In the genomic region with DNA sequence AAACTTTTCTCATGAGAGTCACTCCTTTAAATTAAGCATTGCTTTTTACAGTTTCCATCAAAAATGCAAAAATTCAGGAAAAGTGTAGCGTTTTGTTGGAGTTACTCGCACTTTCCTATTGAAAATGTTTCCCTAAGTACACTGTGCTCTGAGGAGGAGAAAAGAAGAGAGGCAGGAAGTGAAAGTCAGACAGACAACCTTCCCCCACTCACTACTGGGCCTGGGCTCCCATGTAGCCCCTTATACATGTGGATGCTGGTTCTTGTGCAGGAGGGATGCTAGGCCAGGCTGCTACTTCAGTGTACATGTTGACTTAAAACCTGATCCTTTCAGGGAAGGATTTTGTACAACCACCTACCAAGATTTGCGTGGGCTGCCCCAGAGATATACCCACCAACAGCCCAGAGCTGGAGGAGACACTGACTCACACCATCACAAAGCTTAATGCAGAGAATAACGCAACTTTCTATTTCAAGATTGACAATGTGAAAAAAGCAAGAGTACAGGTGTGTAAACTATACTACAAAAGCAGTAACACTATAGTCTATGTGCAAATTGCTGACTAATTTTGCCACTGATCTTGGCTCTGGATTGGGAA, we compare ENCODE assay signal across 30 cellular contexts. TPM values are rescaled to one million over a fixed set of nuclear protein-coding genes. Genes with fewer than 3 reads are reported as not detected.
DNase-seq lines count a peak whose midpoint lies in the region; ATAC-seq and TF ChIP-seq lines count a peak whose summit lies in the region.
"Had no signal": no experiment of that assay in that cellular context is flagged by ENCODE, and none has a peak within 500 bp of the region (broad histone marks: within the 10 kb centered on the region; RNA-seq: fewer than 3 reads in every experiment).

No MANE protein-coding gene starts in this region.

- POLR2A ChIA-PET in HEK293 (lab: Yijun Ruan, JAX), result no interaction called here

- H3K9me3 ChIP-seq in HEK293 (ENCODE audit: control insufficient read depth, insufficient read depth, low read depth, low read length), result no peaks in the 10 kb centered on the region
- H3K9me3 ChIP-seq: adrenal gland, SK-N-SH, tibial artery had no signal

- no peak overlapping the region for H3K27ac Mint-ChIP-seq in activated T-helper 17 cell treated with anti-CD3 and anti-CD28 coated beads, Interleukin-2, amount 50 U/mL, for 72 hours
- H3K27ac Mint-ChIP-seq: activated CD8-positive, alpha-beta memory T cell treated with anti-CD3 and anti-CD28 coated beads, Interleukin-2, amount 10 ng/mL, durations not matched to agents 7 days and 5 days; CD4-positive, CD25-positive, alpha-beta regulatory T cell; dendritic cell treated with granulocyte-macrophage colony-stimulating factor and Interleukin-4, amounts not matched to agents 40 ng/mL and 50 ng/mL, for 4 days; immature natural killer cell; nephron had no signal

- no peaks in the 10 kb centered on the region for H3K36me3 Mint-ChIP-seq in activated T-helper 17 cell treated with anti-CD3 and anti-CD28 coated beads, Interleukin-2, amount 50 U/mL, for 72 hours (ENCODE audit: low read depth)
- H3K36me3 Mint-ChIP-seq: activated CD8-positive, alpha-beta memory T cell treated with anti-CD3 and anti-CD28 coated beads, Interleukin-2, amount 10 ng/mL, durations not matched to agents 7 days and 5 days; immature natural killer cell had no signal

- H3K36me3 ChIP-seq in HEK293 (ENCODE audit: control insufficient read depth in 2 of 2, insufficient read depth in 1 of 2, low read length in 2 of 2), result no peaks in the 10 kb centered on the region
- H3K36me3 ChIP-seq: adrenal gland, tibial artery had no signal

- H3K27ac ChIP-seq in HEK293 (ENCODE audit: extremely low read depth, low read depth, low read length), result no peak overlapping the region
- H3K27ac ChIP-seq: adrenal gland, tibial artery had no signal

- TF ChIP-seq CTCF in HEK293 (tag by site-specific recombination; IDR thresholded peaks at IDR 0.05), result no peak

- H3K4me3 ChIP-seq in HEK293 (ENCODE audit: low read depth, low read length), result no peak overlapping the region
- H3K4me3 ChIP-seq: adrenal gland, tibial artery had no signal

- DNase-seq in activated CD4-positive, alpha-beta T cell treated with anti-CD3 and anti-CD28 coated beads, Interleukin-2, amount 50 U/mL, for 48 hours, result peak; percentile 4 to 26
- no peak for DNase-seq in activated CD4-positive, alpha-beta T cell treated with anti-CD3 and anti-CD28 coated beads, Interleukin-2, amount 50 U/mL, for 1 hour
- DNase-seq in stimulated activated CD4-positive, alpha-beta T cell treated with anti-CD3 and anti-CD28 coated beads, Interleukin-1b, Interleukin-23, amount 100 ng/mL, for 48 hours, result peak; percentile 33
- DNase-seq in NCI-H1417 (lab: John Stamatoyannopoulos, UW) (no peak), Kasumi-1 (lab: John Stamatoyannopoulos, UW) (no peak)
- DNase-seq: activated CD4-positive, CD25-positive, alpha-beta regulatory T cell treated with anti-CD3 and anti-CD28 coated beads, Interleukin-2, amount 50 U/mL, for 72 hours; activated CD8-positive, alpha-beta memory T cell treated with anti-CD3 and anti-CD28 coated beads, Interleukin-2, amount 10 ng/mL, durations not matched to agents 7 days and 5 days; adrenal gland; AML-193; Calu3; CD4-positive, CD25-positive, alpha-beta regulatory T cell; DMS79 treated with DMSO at 0.1 percent for 48 hours; erythroblast; GF-D8; immature natural killer cell; NCI-H2029; NCI-H510A treated with DMSO at 0.1 percent for 48 hours; SK-N-SH; tibial artery had no signal

- H3K4me1 Mint-ChIP-seq in activated T-helper 17 cell treated with anti-CD3 and anti-CD28 coated beads, Interleukin-2, amount 50 U/mL, for 72 hours, result no peaks in the 10 kb centered on the region
- H3K4me1 Mint-ChIP-seq: immature natural killer cell, nephron had no signal

- H3K9me3 Mint-ChIP-seq in activated T-helper 17 cell treated with anti-CD3 and anti-CD28 coated beads, Interleukin-2, amount 50 U/mL, for 72 hours, result no peaks in the 10 kb centered on the region
- H3K9me3 Mint-ChIP-seq: dendritic cell treated with granulocyte-macrophage colony-stimulating factor and Interleukin-4, amounts not matched to agents 40 ng/mL and 50 ng/mL, for 4 days; immature natural killer cell; nephron had no signal

- no peaks in the 10 kb centered on the region for H3K4me1 ChIP-seq in HEK293 (ENCODE audit: control insufficient read depth, insufficient read depth, low read length)
- H3K4me1 ChIP-seq: adrenal gland, tibial artery had no signal

- H3K27me3 Mint-ChIP-seq in activated T-helper 17 cell treated with anti-CD3 and anti-CD28 coated beads, Interleukin-2, amount 50 U/mL, for 72 hours, result peaks cover 6% of the 10 kb centered on the region
- H3K27me3 Mint-ChIP-seq: activated CD8-positive, alpha-beta memory T cell treated with anti-CD3 and anti-CD28 coated beads, Interleukin-2, amount 10 ng/mL, durations not matched to agents 7 days and 5 days had no signal

- ATAC-seq in activated T-helper 17 cell treated with anti-CD3 and anti-CD28 coated beads, Interleukin-2, amount 50 U/mL, for 72 hours (replicated peaks), result peak; percentile 73
- no peak for ATAC-seq in HG03039 (IDR thresholded peaks at IDR 0.05; ENCODE audit: unreplicated experiment)
- ATAC-seq: activated CD8-positive, alpha-beta memory T cell treated with anti-CD3 and anti-CD28 coated beads, Interleukin-2, amount 10 ng/mL, durations not matched to agents 7 days and 5 days had no signal

- CTCF ChIA-PET in HEK293 (lab: Yijun Ruan, JAX), result no interaction called here

- no peak overlapping the region for H3K4me3 Mint-ChIP-seq in activated T-helper 17 cell treated with anti-CD3 and anti-CD28 coated beads, Interleukin-2, amount 50 U/mL, for 72 hours
- H3K4me3 Mint-ChIP-seq: activated CD8-positive, alpha-beta memory T cell treated with anti-CD3 and anti-CD28 coated beads, Interleukin-2, amount 10 ng/mL, durations not matched to agents 7 days and 5 days; CD4-positive, CD25-positive, alpha-beta regulatory T cell; dendritic cell treated with granulocyte-macrophage colony-stimulating factor and Interleukin-4, amounts not matched to agents 40 ng/mL and 50 ng/mL, for 4 days; immature natural killer cell; nephron had no signal

TF ChIP-seq in HEK293, 187 proteins besides CTCF, POLR2A, EP300 and RAD21:
- TF ChIP-seq EGR2 (tag by site-specific recombination; IDR thresholded peaks at IDR 0.05; ENCODE audit: low read depth) (0 out of 2 replicates have a peak, but pooled peaks have one; percentile 15), ZNF335 (tag by site-specific recombination; conservative IDR thresholded peaks at IDR 0.05) (no peak), PRDM1 (tag by site-specific recombination; IDR thresholded peaks at IDR 0.05) (0 out of 2 replicates have a peak, but pooled peaks have one; percentile 25)

RNA-seq across cellular contexts. Expression of a gene that starts 15.1 kb away (rescaled TPM):
- total RNA-seq in activated T-helper 17 cell treated with anti-CD3 and anti-CD28 coated beads, Interleukin-2, amount 50 U/mL, for 72 hours, result not detected
- total RNA-seq: A673; activated CD8-positive, alpha-beta memory T cell treated with anti-CD3 and anti-CD28 coated beads, Interleukin-2, amount 10 ng/mL, durations not matched to agents 7 days and 5 days; Calu3; CD4-positive, CD25-positive, alpha-beta regulatory T cell; glomerular endothelial cell; HT1080; OCI-LY7; osteoblast; T-helper 1 cell treated with Interleukin-12 subunit alpha and Interleukin-12 subunit beta and Interleukin-4 antibody, amounts not matched to agents 30 ng/mL and 1 ng/mL, for 36 hours had no signal

RNA-seq across cellular contexts. Expression of a gene that starts 51.1 kb away (rescaled TPM):
- total RNA-seq in activated T-helper 17 cell treated with anti-CD3 and anti-CD28 coated beads, Interleukin-2, amount 50 U/mL, for 72 hours, result 100 to 1,000 TPM; 266 to 346 TPM

Comparison
In these comparisons a context has a peak if more than half of its experiments do, and no peak if none do; other contexts are left out.
1. DNase-seq: peak in activated CD4-positive, alpha-beta T cell treated with anti-CD3 and anti-CD28 coated beads, Interleukin-2, amount 50 U/mL, for 48 hours (2 of 2) and stimulated activated CD4-positive, alpha-beta T cell treated with anti-CD3 and anti-CD28 coated beads, Interleukin-1b, Interleukin-23, amount 100 ng/mL, for 48 hours (single experiment); none in activated CD4-positive, alpha-beta T cell treated with anti-CD3 and anti-CD28 coated beads, Interleukin-2, amount 50 U/mL, for 1 hour (single experiment), NCI-H1417 (0 of 3) and Kasumi-1 (0 of 2).